ENCODE assay signal across 8 cellular contexts in the genomic region with DNA sequence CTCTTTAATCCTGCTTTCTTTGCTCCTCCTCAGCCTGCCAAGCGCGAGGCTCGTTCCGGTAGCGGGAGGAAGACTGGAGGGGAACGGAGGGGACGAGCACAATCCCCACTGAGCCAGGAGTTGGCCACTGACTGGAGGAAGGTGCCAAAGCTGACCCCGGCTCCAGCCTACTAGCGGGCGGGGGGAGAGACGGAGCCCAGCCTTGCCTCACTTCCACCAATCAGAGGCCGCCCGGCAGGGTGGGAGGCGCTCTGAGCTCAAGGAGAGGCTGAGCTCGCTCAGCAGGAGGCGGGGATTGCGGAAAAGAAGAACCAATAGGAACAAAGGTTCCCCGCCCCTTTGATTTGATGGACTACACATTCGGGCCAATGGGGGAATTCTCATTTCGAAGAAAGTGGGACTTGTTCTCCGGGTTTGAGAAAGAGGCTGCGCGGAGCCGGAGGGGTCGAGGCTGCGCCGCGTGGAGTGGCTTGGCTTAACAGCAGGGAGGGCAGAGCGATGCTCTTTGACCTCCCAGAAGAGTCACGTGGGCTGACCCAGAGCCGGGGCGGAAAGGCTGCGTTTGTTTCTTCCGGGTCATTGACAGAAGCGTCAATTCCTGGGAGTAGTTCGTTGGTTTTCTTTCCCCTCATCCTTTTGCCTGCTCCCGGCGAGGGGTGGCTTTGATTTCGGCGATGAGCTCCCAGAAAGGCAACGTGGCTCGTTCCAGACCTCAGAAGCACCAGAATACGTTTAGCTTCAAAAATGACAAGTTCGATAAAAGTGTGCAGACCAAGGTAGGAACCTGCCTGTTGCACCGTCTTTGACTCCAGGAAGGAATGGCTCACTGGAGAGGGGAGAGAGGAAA. TPM values are rescaled to one million over a fixed set of nuclear protein-coding genes. Genes with fewer than 3 reads are reported as not detected.
DNase-seq lines count a peak whose midpoint lies in the region; ATAC-seq and TF ChIP-seq lines count a peak whose summit lies in the region.

A gene (minus strand): TSS at position 133 of the 847 bp plus-strand sequence. CDS start 36,113 bp downstream, outside the sequence.
A gene with protein sequence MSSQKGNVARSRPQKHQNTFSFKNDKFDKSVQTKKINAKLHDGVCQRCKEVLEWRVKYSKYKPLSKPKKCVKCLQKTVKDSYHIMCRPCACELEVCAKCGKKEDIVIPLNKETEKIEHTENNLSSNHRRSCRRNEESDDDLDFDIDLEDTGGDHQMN (plus strand): TSS at position 579 of the 847 bp plus-strand sequence. CDS start 96 bp downstream, at position 675.

- DNase-seq in NCI-H1694 treated with DMSO at 0.1 percent for 48 hours (lab: John Stamatoyannopoulos, UW) (peak; percentile 95), T-helper 2 cell (peak; percentile 92 to 99 (median 96)), left ventricle myocardium inferior (peak; percentile 99), progenitor cell of endocrine pancreas (ENCODE audit: low spot score, unreplicated experiment) (peak; percentile 97), ureter (ENCODE audit: low spot score) (peak; percentile 99)

- peaks cover 81% of the 10 kb centered on the region for H3K4me1 ChIP-seq in left ventricle myocardium inferior

- no peaks in the 10 kb centered on the region for H3K36me3 Mint-ChIP-seq in progenitor cell of endocrine pancreas (ENCODE audit: insufficient read depth)

- peak within 1 kb of the TSS; percentile 98 for H3K4me3 ChIP-seq in left ventricle myocardium inferior

- peak within 1 kb of the TSS; percentile 100 for H3K27ac Mint-ChIP-seq in progenitor cell of endocrine pancreas

- H3K36me3 ChIP-seq in left ventricle myocardium inferior: no peaks in the 10 kb centered on the region

- peak within 1 kb of the TSS; percentile 98 for H3K4me3 Mint-ChIP-seq in progenitor cell of endocrine pancreas (ENCODE audit: low read depth)

- peaks cover 40% of the 10 kb centered on the region for H3K4me1 Mint-ChIP-seq in progenitor cell of endocrine pancreas (ENCODE audit: low read depth)

- no peaks in the 10 kb centered on the region for H3K27me3 ChIP-seq in left ventricle myocardium inferior (ENCODE audit: low read depth)

- H3K27ac ChIP-seq in angular gyrus (ENCODE audit: low read depth, low read length) (peak within 1 kb of the TSS; percentile 90), left ventricle myocardium inferior (replicated peaks) (peak within 1 kb of the TSS; percentile 97)

- H3K27me3 Mint-ChIP-seq in progenitor cell of endocrine pancreas: no peaks in the 10 kb centered on the region

- peak; percentile 98 for TF ChIP-seq POLR2A in GM15510 (IDR thresholded peaks at IDR 0.05; ENCODE audit: borderline replicate concordance, extremely low read depth, insufficient read length)

- no peaks in the 10 kb centered on the region for H3K9me3 ChIP-seq in left ventricle myocardium inferior (replicated peaks)

- intact Hi-C loops in left ventricle myocardium inferior (cut with micrococcal nuclease): no loop called here

- ATAC-seq in HG02885 (IDR thresholded peaks at IDR 0.05; ENCODE audit: poor library complexity, unreplicated experiment): peak; percentile 92

- TF ChIP-seq CTCF in left ventricle myocardium inferior (IDR thresholded peaks at IDR 0.05; ENCODE audit: borderline replicate concordance) (no peak), progenitor cell of endocrine pancreas (IDR thresholded peaks at IDR 0.05; ENCODE audit: unreplicated experiment) (no peak)

- H3K9me3 Mint-ChIP-seq in progenitor cell of endocrine pancreas (ENCODE audit: low read depth): no peaks in the 10 kb centered on the region

RNA-seq across cellular contexts. Expression of the first gene that starts in this region (rescaled TPM):
- total RNA-seq in left ventricle myocardium inferior: 10.2 TPM
- 38.3 TPM in 2 replicates for total RNA-seq in progenitor cell of endocrine pancreas
- total RNA-seq in ureter: 22.3 TPM

RNA-seq across cellular contexts. Expression of the second gene that starts in this region (rescaled TPM):
- 6.3 TPM for total RNA-seq in left ventricle myocardium inferior
- total RNA-seq in progenitor cell of endocrine pancreas: 12.3 and 16.1 TPM in 2 replicates
- total RNA-seq in ureter: 18.5 TPM

Comparison
In these comparisons a context has a peak if more than half of its experiments do, and no peak if none do; other contexts are left out.
1. Peak in every context shown above with its lines: DNase-seq, ATAC-seq, H3K4me3 ChIP-seq and H3K27ac ChIP-seq.